In the genomic region with DNA sequence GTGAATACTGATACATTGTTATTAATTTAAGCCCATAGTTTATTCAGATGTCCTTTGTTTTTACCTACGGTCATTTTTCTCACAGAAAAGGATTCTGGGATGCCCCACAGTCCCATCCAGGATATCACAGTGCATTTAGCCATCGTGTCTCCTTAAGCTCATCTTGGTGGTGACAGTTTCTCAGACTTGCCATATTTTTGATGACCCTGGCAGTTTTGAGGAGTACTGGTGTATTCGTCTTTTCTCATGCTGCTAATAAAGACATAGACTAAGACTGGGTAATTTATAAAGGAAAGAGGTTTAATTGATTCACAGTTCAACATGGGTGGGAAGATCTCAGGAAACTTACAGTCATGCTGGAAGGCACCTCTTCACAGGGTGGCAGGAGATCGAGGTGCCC, we compare ENCODE assay signal across 3 cellular contexts.
A peak's percentile ranks its signal among the peaks of the same experiment; 100 is the strongest.
TF ChIP-seq lines count a peak whose summit lies in the region.

No MANE protein-coding gene starts in this region.

TF ChIP-seq in HepG2, 621 proteins besides CTCF, POLR2A, EP300 and RAD21:
- peak; percentile 65 to 77 for TF ChIP-seq MAFK (conservative IDR thresholded peaks at IDR 0.05 in 1 of 2, IDR thresholded peaks at IDR 0.05 in 1 of 2; ENCODE audit: low read length in 2 of 2)
- no peak for TF ChIP-seq ZNF75D (CRISPR knock-in tag; IDR thresholded peaks at IDR 0.05; ENCODE audit: borderline replicate concordance)
- no peak for TF ChIP-seq PLRG1 (conservative IDR thresholded peaks at IDR 0.05)
- no peak for TF ChIP-seq ZNF724P (CRISPR knock-in tag; IDR thresholded peaks at IDR 0.05; ENCODE audit: borderline replicate concordance)
- peak; percentile 43; the same call in 1 of the 2 replicates for TF ChIP-seq MAFF (IDR thresholded peaks at IDR 0.05; ENCODE audit: low read depth, low read length)

TF ChIP-seq in A549, 52 proteins besides CTCF, POLR2A, EP300 and RAD21:
- TF ChIP-seq PHF8 (IDR thresholded peaks at IDR 0.05; ENCODE audit: borderline replicate concordance, low read depth) (no peak), MAFK (IDR thresholded peaks at IDR 0.05; ENCODE audit: partially characterized antibody) (peak; percentile 58)

TF ChIP-seq in IMR-90, 13 proteins besides CTCF, POLR2A, EP300 and RAD21:
- TF ChIP-seq MXI1 (IDR thresholded peaks at IDR 0.05; ENCODE audit: borderline replicate concordance, low read depth, low read length) (no peak), MAFK (IDR thresholded peaks at IDR 0.05; ENCODE audit: low read depth, low read length) (0 out of 2 replicates have a peak, but pooled peaks have one; percentile 10)
